In the genomic region with DNA sequence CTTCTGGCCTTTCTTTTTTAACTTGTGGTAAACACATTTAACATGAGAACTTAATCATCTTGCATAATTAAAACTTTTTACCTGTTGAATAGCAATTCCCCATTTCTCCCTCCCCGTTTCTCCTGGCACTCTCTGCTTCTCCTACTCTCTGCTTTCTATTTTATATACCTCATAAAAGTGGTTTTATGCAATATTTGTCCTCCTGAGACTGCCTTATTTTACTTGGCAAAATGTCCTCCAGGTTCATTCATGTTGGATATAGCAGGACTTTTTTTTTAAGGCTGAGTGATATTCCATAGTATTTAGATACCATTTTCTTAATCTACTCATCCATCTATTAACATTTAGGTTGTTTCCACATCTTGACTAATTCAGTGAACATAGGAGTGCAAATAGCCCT, we compare ENCODE assay signal across 14 cellular contexts. TPM values are rescaled to one million over a fixed set of nuclear protein-coding genes. Genes with fewer than 3 reads are reported as not detected.
DNase-seq lines count a peak whose midpoint lies in the region; ATAC-seq and TF ChIP-seq lines count a peak whose summit lies in the region.
"Had no signal": no experiment of that assay in that cellular context is flagged by ENCODE, and none has a peak within 500 bp of the region (broad histone marks: within the 10 kb centered on the region; RNA-seq: fewer than 3 reads in every experiment).

No MANE protein-coding gene starts in this region.

- no peak for DNase-seq in GM23338 (ENCODE audit: low spot score)
- no peak for DNase-seq in left colon
- DNase-seq in NCI-H510A treated with DMSO at 0.1 percent for 48 hours (lab: John Stamatoyannopoulos, UW): no peak
- DNase-seq in NCI-H1048 (lab: John Stamatoyannopoulos, UW): no peak
- DNase-seq in COR-L47 (lab: John Stamatoyannopoulos, UW): no peak
- DNase-seq: C1 segment of cervical spinal cord; CD4-positive, alpha-beta memory T cell; DMS153; DND-41; GM23248; H9 had no signal

- no peak overlapping the region for H3K4me2 ChIP-seq in GM23338

- H3K9me2 ChIP-seq in GM23338 (ENCODE audit: insufficient read depth): no peaks in the 10 kb centered on the region

- no peaks in the 10 kb centered on the region for H3K27me3 ChIP-seq in GM23338 (ENCODE audit: insufficient read depth)

- no peak overlapping the region for H2AFZ ChIP-seq in GM23338
- H2AFZ ChIP-seq: GM23248 had no signal

- H3F3A ChIP-seq in GM23338 (replicated peaks; ENCODE audit: low read depth): no peaks in the 10 kb centered on the region

- H3K79me2 ChIP-seq in GM23338 (replicated peaks; ENCODE audit: insufficient read depth): peaks cover 18% of the 10 kb centered on the region

- no peak overlapping the region for H3K4me3 Mint-ChIP-seq in GM23338
- H3K4me3 Mint-ChIP-seq: CD4-positive, alpha-beta memory T cell; H9 had no signal

- ATAC-seq in GM23338: no peak
- ATAC-seq in left colon: peak; percentile 84
- ATAC-seq: HCT116 had no signal

- no peak for TF ChIP-seq CTCF in GM23338 (conservative IDR thresholded peaks at IDR 0.05; ENCODE audit: low read depth in 2 of 2)
- no peak for TF ChIP-seq CTCF in HEK293 (tag by site-specific recombination; IDR thresholded peaks at IDR 0.05)

- intact Hi-C loops in left colon (cut with DNase I, micrococcal nuclease): no loop called here

- no peaks in the 10 kb centered on the region for H3K9me3 ChIP-seq in HEK293 (ENCODE audit: control insufficient read depth, insufficient read depth, low read depth, low read length)
- H3K9me3 ChIP-seq: Caco-2 had no signal

- POLR2A ChIA-PET in HEK293 (lab: Yijun Ruan, JAX): no interaction called here

- H3K36me3 Mint-ChIP-seq in GM23338 (ENCODE audit: low read depth): peaks cover 14% of the 10 kb centered on the region; the same call in 1 of the 3 replicates
- H3K36me3 Mint-ChIP-seq: CD4-positive, alpha-beta memory T cell had no signal

- no peaks in the 10 kb centered on the region for H3K4me1 ChIP-seq in GM23338 (ENCODE audit: insufficient read depth)
- peaks cover 15% of the 10 kb centered on the region for H3K4me1 ChIP-seq in HEK293 (ENCODE audit: control insufficient read depth, insufficient read depth, low read length)

- CTCF ChIA-PET in HEK293 (lab: Yijun Ruan, JAX): no interaction called here

- H3K4me3 ChIP-seq in GM23338 (no peak overlapping the region), HEK293 (ENCODE audit: low read depth, low read length) (no peak overlapping the region)
- H3K4me3 ChIP-seq: GM23248 had no signal

- H3K27ac ChIP-seq in GM23338 (ENCODE audit: low read depth) (0 out of 2 replicates have a peak overlapping the region, but pooled peaks have one; percentile 3), HEK293 (ENCODE audit: extremely low read depth, low read depth, low read length) (no peak overlapping the region)
- H3K27ac ChIP-seq: GM23248 had no signal

- no peaks in the 10 kb centered on the region for H3K27me3 Mint-ChIP-seq in GM23338 (ENCODE audit: insufficient read depth, low read depth, poor library complexity)

- peaks cover 16% of the 10 kb centered on the region for H4K20me1 ChIP-seq in GM23338 (replicated peaks; ENCODE audit: insufficient read depth)

- H3K27ac Mint-ChIP-seq in GM23338: no peak overlapping the region

- H3K36me3 ChIP-seq in GM23338 (ENCODE audit: insufficient read depth) (peaks cover 3% of the 10 kb centered on the region; the same call in 1 of the 2 replicates), HEK293 (ENCODE audit: control insufficient read depth in 2 of 2, insufficient read depth in 1 of 2, low read length in 2 of 2) (0 out of 3 replicates have a peak, but pooled peaks cover 0 to 3% of the 10 kb centered on the region in 2 experiments)

- H3K4me1 Mint-ChIP-seq in GM23338: peaks cover 4% of the 10 kb centered on the region
- H3K4me1 Mint-ChIP-seq: CD4-positive, alpha-beta memory T cell had no signal

- no peaks in the 10 kb centered on the region for H3K9me3 Mint-ChIP-seq in GM23338
- H3K9me3 Mint-ChIP-seq: CD4-positive, alpha-beta memory T cell; H9 had no signal

TF ChIP-seq in GM23338, 12 proteins besides CTCF, POLR2A, EP300 and RAD21:
- TF ChIP-seq EZH2 (IDR thresholded peaks at IDR 0.05; ENCODE audit: low read depth, unreplicated experiment) (no peak), EZH2phosphoT487 (IDR thresholded peaks at IDR 0.05; ENCODE audit: unreplicated experiment) (no peak), STAT1 (IDR thresholded peaks at IDR 0.05; ENCODE audit: unreplicated experiment) (no peak)

TF ChIP-seq in HEK293, 187 proteins besides CTCF, POLR2A, EP300 and RAD21 (continues in another document):
- TF ChIP-seq ZNF214 (tag by site-specific recombination; IDR thresholded peaks at IDR 0.05; ENCODE audit: borderline replicate concordance) (no peak), ZNF239 (tag by site-specific recombination; IDR thresholded peaks at IDR 0.05) (no peak), ZNF792 (tag by site-specific recombination; IDR thresholded peaks at IDR 0.05) (no peak), ZNF311 (tag by site-specific recombination; IDR thresholded peaks at IDR 0.05; ENCODE audit: borderline replicate concordance) (no peak), PRDM6 (tag by site-specific recombination; IDR thresholded peaks at IDR 0.05) (no peak), ZXDB (tag by site-specific recombination; IDR thresholded peaks at IDR 0.05) (no peak), ZNF747 (tag by site-specific recombination; IDR thresholded peaks at IDR 0.05) (no peak), ZNF174 (tag by site-specific recombination; IDR thresholded peaks at IDR 0.05) (no peak), ZNF785 (tag by site-specific recombination; IDR thresholded peaks at IDR 0.05) (no peak), ZNF394 (tag by site-specific recombination; IDR thresholded peaks at IDR 0.05; ENCODE audit: borderline replicate concordance) (0 out of 2 replicates have a peak, but pooled peaks have one; percentile 16), ZNF501 (tag by site-specific recombination; IDR thresholded peaks at IDR 0.05) (no peak), ZNF513 (tag by site-specific recombination; IDR thresholded peaks at IDR 0.05) (no peak), SCRT1 (tag by site-specific recombination; IDR thresholded peaks at IDR 0.05; ENCODE audit: borderline replicate concordance) (0 out of 2 replicates have a peak, but pooled peaks have one; percentile 38), ZNF169 (tag by site-specific recombination; IDR thresholded peaks at IDR 0.05) (no peak), BCL11A (tag by site-specific recombination; IDR thresholded peaks at IDR 0.05; ENCODE audit: low read depth) (no peak), ZSCAN18 (tag by site-specific recombination; IDR thresholded peaks at IDR 0.05) (no peak), SCRT2 (tag by site-specific recombination; IDR thresholded peaks at IDR 0.05) (0 out of 2 replicates have a peak, but pooled peaks have one; percentile 20), ZNF391 (tag by site-specific recombination; IDR thresholded peaks at IDR 0.05; ENCODE audit: borderline replicate concordance, low read depth) (no peak)
- TF ChIP-seq, protein P1, sequence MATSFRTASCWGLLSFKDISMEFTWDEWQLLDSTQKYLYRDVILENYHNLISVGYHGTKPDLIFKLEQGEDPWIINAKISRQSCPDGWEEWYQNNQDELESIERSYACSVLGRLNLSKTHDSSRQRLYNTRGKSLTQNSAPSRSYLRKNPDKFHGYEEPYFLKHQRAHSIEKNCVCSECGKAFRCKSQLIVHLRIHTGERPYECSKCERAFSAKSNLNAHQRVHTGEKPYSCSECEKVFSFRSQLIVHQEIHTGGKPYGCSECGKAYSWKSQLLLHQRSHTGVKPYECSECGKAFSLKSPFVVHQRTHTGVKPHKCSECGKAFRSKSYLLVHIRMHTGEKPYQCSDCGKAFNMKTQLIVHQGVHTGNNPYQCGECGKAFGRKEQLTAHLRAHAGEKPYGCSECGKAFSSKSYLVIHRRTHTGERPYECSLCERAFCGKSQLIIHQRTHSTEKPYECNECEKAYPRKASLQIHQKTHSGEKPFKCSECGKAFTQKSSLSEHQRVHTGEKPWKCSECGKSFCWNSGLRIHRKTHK (tag by site-specific recombination; IDR thresholded peaks at IDR 0.05): no peak

RNA-seq across cellular contexts. Expression of gene BTG3, which starts 35.0 kb away (rescaled TPM):
- total RNA-seq in GM23338 (2014; rRNA removed; shearing (Covaris generic)): 20.4 and 24.0 TPM in 2 replicates
- polyA plus RNA-seq in GM23338 (2016; fragmentation: Nextera tagmentation; extraction: Ambion mirVana): 39.7 and 43.8 TPM in 2 replicates
- 10 to 100 TPM; 21.6 to 25.2 TPM for total RNA-seq in left colon
